ENCODE assay signal across 8 cellular contexts in genomic region chr14:92122351-92122677, GRCh38. TPM values are rescaled to one million over a fixed set of nuclear protein-coding genes. Genes with fewer than 3 reads are reported as not detected.
DNase-seq lines count a peak whose midpoint lies in the region; ATAC-seq and TF ChIP-seq lines count a peak whose summit lies in the region.

No MANE protein-coding gene starts in this region.

- peaks cover 25% of the 10 kb centered on the region for H3K36me3 Mint-ChIP-seq in activated B cell treated with CpG ODN at 0.5 μM for 24 hours (ENCODE audit: low read depth)
- peaks cover 24% of the 10 kb centered on the region for H3K36me3 Mint-ChIP-seq in neural progenitor cell

- H3K27me3 Mint-ChIP-seq in activated B cell treated with CpG ODN at 0.5 μM for 24 hours (no peaks in the 10 kb centered on the region), neural progenitor cell (ENCODE audit: insufficient read depth, low read depth) (peaks cover 5% of the 10 kb centered on the region)

- peak overlapping the region; percentile 97 for H2AFZ ChIP-seq in neural progenitor cell (replicated peaks)

- TF ChIP-seq CTCF in A673 (conservative IDR thresholded peaks at IDR 0.05; ENCODE audit: low read depth, low read length) = no peak
- TF ChIP-seq CTCF in activated B cell treated with CpG ODN at 0.5 μM for 24 hours (IDR thresholded peaks at IDR 0.05) = no peak
- no peak for TF ChIP-seq CTCF in foreskin keratinocyte (conservative IDR thresholded peaks at IDR 0.05)
- TF ChIP-seq CTCF in neural progenitor cell (IDR thresholded peaks at IDR 0.05) = no peak

- H3K4me3 Mint-ChIP-seq in activated B cell treated with CpG ODN at 0.5 μM for 24 hours (peak overlapping the region; percentile 100), neural progenitor cell (peak overlapping the region; percentile 99)

- no TSS peak for BruUV-seq in A673 (replicated peaks; lab: Mats Ljungman, UMichigan)

- H3K27ac ChIP-seq in A673 (ENCODE audit: low read depth, low read length, poor library complexity, severe bottlenecking) (peak overlapping the region; percentile 99), HUES48 (ENCODE audit: low read depth, low read length) (peak overlapping the region; percentile 96), foreskin keratinocyte (peak overlapping the region; percentile 94), neural progenitor cell (peak overlapping the region; percentile 95)

- peak overlapping the region; percentile 100 for H3K27ac Mint-ChIP-seq in activated B cell treated with CpG ODN at 0.5 μM for 24 hours
- H3K27ac Mint-ChIP-seq in neural progenitor cell = peak overlapping the region; percentile 99

- peak overlapping the region; percentile 97 for H3K9ac ChIP-seq in HUES48 (ENCODE audit: low read depth, low read length)
- peak overlapping the region; percentile 97 for H3K9ac ChIP-seq in neural progenitor cell

- ATAC-seq in activated B cell treated with CpG ODN at 0.5 μM for 24 hours (ENCODE audit: low read depth) (no peak), foreskin keratinocyte (peak; percentile 34), GM18502 (IDR thresholded peaks at IDR 0.05; ENCODE audit: poor library complexity, unreplicated experiment) (no peak)

- H3K4me3 ChIP-seq in A673 (ENCODE audit: low read depth, low read length, poor library complexity, severe bottlenecking) = peak overlapping the region; percentile 90
- H3K4me3 ChIP-seq in HUES48 (ENCODE audit: low read depth, low read length) = peak overlapping the region; percentile 99
- H3K4me3 ChIP-seq in neural progenitor cell = peak overlapping the region; percentile 71

- CTCF ChIA-PET in A673 (lab: Charles Lee) = interaction anchor here (2.1 kb wide), 1 partner anchor 16 kb away, joined by 19 read pairs; the partner anchor contains the start of gene ATXN3
- CTCF ChIA-PET in activated B cell treated with CpG ODN at 0.5 μM for 24 hours (lab: Charles Lee) = interaction anchor here (1.6 to 2.8 kb wide), 3 partner anchors 12 to 564 kb away, joined by 3 to 18 read pairs (median 3); partner anchors contain the start of gene ATXN3

- H3K9me3 ChIP-seq in A673 (ENCODE audit: low read depth, low read length, poor library complexity, severe bottlenecking) = no peaks in the 10 kb centered on the region
- H3K9me3 ChIP-seq in HUES48 (ENCODE audit: control insufficient read depth, insufficient read depth, low read length) = no peaks in the 10 kb centered on the region
- H3K9me3 ChIP-seq in neural progenitor cell (ENCODE audit: low read depth) = no peaks in the 10 kb centered on the region

- intact Hi-C loops in A673 (cut with micrococcal nuclease; ENCODE audit: unreplicated experiment) (no loop called here), activated B cell treated with CpG ODN at 0.5 μM for 24 hours (cut with micrococcal nuclease) (loop anchor here (5.0 kb wide), 2 partner anchors 555 to 1740 kb away; no protein-coding TSS in a partner anchor)

- H3K9me3 Mint-ChIP-seq in activated B cell treated with CpG ODN at 0.5 μM for 24 hours = no peaks in the 10 kb centered on the region
- H3K9me3 Mint-ChIP-seq in neural progenitor cell = no peaks in the 10 kb centered on the region

- H3K79me2 ChIP-seq in neural progenitor cell (ENCODE audit: low read depth) = peaks cover 73% of the 10 kb centered on the region

- H3K27me3 ChIP-seq in A673 (replicated peaks; ENCODE audit: insufficient read depth, low read depth, low read length, poor library complexity) (no peaks in the 10 kb centered on the region), HUES48 (ENCODE audit: control insufficient read depth, insufficient read depth, low read length) (no peaks in the 10 kb centered on the region), foreskin keratinocyte (no peaks in the 10 kb centered on the region), neural progenitor cell (no peaks in the 10 kb centered on the region)

- H3F3A ChIP-seq in neural progenitor cell (ENCODE audit: low read depth) = no peaks in the 10 kb centered on the region

- peak overlapping the region; percentile 81 for H3K4me2 ChIP-seq in neural progenitor cell

- peaks cover 8% of the 10 kb centered on the region for H3K4me1 ChIP-seq in A673 (ENCODE audit: insufficient read depth, low read length, poor library complexity, severe bottlenecking)
- no peaks in the 10 kb centered on the region for H3K4me1 ChIP-seq in HUES48 (ENCODE audit: control insufficient read depth, insufficient read depth, low read length)
- no peaks in the 10 kb centered on the region for H3K4me1 ChIP-seq in foreskin keratinocyte
- H3K4me1 ChIP-seq in neural progenitor cell = peaks cover 24% of the 10 kb centered on the region

- H4K20me1 ChIP-seq in neural progenitor cell (ENCODE audit: low read depth) = no peaks in the 10 kb centered on the region

- H3K4me1 Mint-ChIP-seq in activated B cell treated with CpG ODN at 0.5 μM for 24 hours (peaks cover 35% of the 10 kb centered on the region), neural progenitor cell (peaks cover 22% of the 10 kb centered on the region)

- DNase-seq in A673 (ENCODE audit: low spot score) = peak; percentile 57
- peak; percentile 43 for DNase-seq in GM03348 (ENCODE audit: low spot score)
- no peak for DNase-seq in activated B cell treated with CpG ODN at 0.5 μM for 24 hours
- DNase-seq in foreskin keratinocyte = no peak
- peak; percentile 69 for DNase-seq in neural progenitor cell (ENCODE audit: low spot score)
- no peak for DNase-seq in middle frontal gyrus (ENCODE audit: extremely low spot score, low spot score)

- H3K36me3 ChIP-seq in A673 (ENCODE audit: insufficient read depth, low read length, poor library complexity, severe bottlenecking) (peaks cover 33% of the 10 kb centered on the region), HUES48 (ENCODE audit: control insufficient read depth, insufficient read depth, low read length) (peaks cover 58% of the 10 kb centered on the region), neural progenitor cell (peaks cover 12% of the 10 kb centered on the region)

- POLR2A ChIA-PET in A673 (lab: Charles Lee; ENCODE audit: low non-redundant PET) = interaction anchor here (0.7 to 1.0 kb wide), 2 partner anchors 613 to 855 kb away, joined by 5 read pairs; partner anchors contain the start of gene PPP4R3A
- POLR2A ChIA-PET in activated B cell treated with CpG ODN at 0.5 μM for 24 hours (lab: Charles Lee) = interaction anchor here (0.5 to 6.6 kb wide), 22 partner anchors 13 to 1738 kb away, joined by 3 to 141 read pairs (median 5); partner anchors contain the start of genes ATXN3, GOLGA5, LGMN and PPP4R3A

RNA-seq across cellular contexts. Expression of gene CPSF2, which starts 0.5 kb away (rescaled TPM):
- 119 and 129 TPM in 2 replicates for total RNA-seq in A673 (2021)
- 46.9 and 53.2 TPM in 2 replicates for total RNA-seq in activated B cell treated with CpG ODN at 0.5 μM for 24 hours
- 63.8 and 66.0 TPM in 2 replicates for total RNA-seq in foreskin keratinocyte
- polyA plus RNA-seq in foreskin keratinocyte = 18.9 and 25.1 TPM in 2 replicates
- 79.6 and 116 TPM in 2 replicates for total RNA-seq in neural progenitor cell (ENCODE audit: low replicate concordance)

RNA-seq across cellular contexts. Expression of gene NDUFB1, which starts 0.8 kb away (rescaled TPM):
- total RNA-seq in A673 (2021) = 140 and 154 TPM in 2 replicates
- total RNA-seq in activated B cell treated with CpG ODN at 0.5 μM for 24 hours = 88.2 and 94.2 TPM in 2 replicates
- total RNA-seq in foreskin keratinocyte = 209 and 234 TPM in 2 replicates
- 335 and 337 TPM in 2 replicates for polyA plus RNA-seq in foreskin keratinocyte
- 239 and 348 TPM in 2 replicates for total RNA-seq in neural progenitor cell (ENCODE audit: low replicate concordance)

RNA-seq across cellular contexts. Expression of gene ATXN3, which starts 15.9 kb away (rescaled TPM):
- total RNA-seq in A673 (2021) (27.3 and 32.4 TPM in 2 replicates), activated B cell treated with CpG ODN at 0.5 μM for 24 hours (23.8 and 29.3 TPM in 2 replicates), foreskin keratinocyte (19.7 and 29.7 TPM in 2 replicates), neural progenitor cell (ENCODE audit: low replicate concordance) (39.7 and 76.6 TPM in 2 replicates)
- polyA plus RNA-seq in foreskin keratinocyte = 11.0 and 15.3 TPM in 2 replicates

Comparison
In these comparisons a context has a peak if more than half of its experiments do, and no peak if none do; other contexts are left out.
1. DNase-seq: peak in A673 (single experiment), GM03348 (single experiment) and neural progenitor cell (single experiment); none in activated B cell treated with CpG ODN at 0.5 μM for 24 hours (single experiment), foreskin keratinocyte (0 of 2) and middle frontal gyrus (single experiment).
2. Peak in every context shown above with its lines, with median percentiles within 50 percentile points of each other: H3K27ac ChIP-seq and H3K4me3 ChIP-seq.